ENCODE assay signal across 15 cellular contexts in genomic region chr1:97033949-97034348, GRCh38.
A peak's percentile ranks its signal among the peaks of the same experiment; 100 is the strongest.
DNase-seq lines count a peak whose midpoint lies in the region; ATAC-seq and TF ChIP-seq lines count a peak whose summit lies in the region.
"Had no signal": no experiment of that assay in that cellular context is flagged by ENCODE, and none has a peak within 500 bp of the region (broad histone marks: within the 10 kb centered on the region; RNA-seq: fewer than 3 reads in every experiment).

No MANE protein-coding gene starts in this region.

- no peak overlapping the region for H3K27ac ChIP-seq in osteoblast (ENCODE audit: low read depth, low read length)
- H3K27ac ChIP-seq: 22Rv1; BLaER1 treated with 17β-estradiol and CSF1 and Interleukin-3, amounts not matched to agents 10 nM and 100 nM had no signal

- no peak overlapping the region for H3K4me3 Mint-ChIP-seq in activated CD8-positive, alpha-beta T cell treated with anti-CD3 and anti-CD28 coated beads for 36 hours
- no peak overlapping the region for H3K4me3 Mint-ChIP-seq in activated CD8-positive, alpha-beta T cell treated with anti-CD3 and anti-CD28 coated beads, Interleukin-2, amount 10 ng/mL, durations not matched to agents 7 days and 5 days
- H3K4me3 Mint-ChIP-seq in nephron progenitor cell, result no peak overlapping the region
- H3K4me3 Mint-ChIP-seq: CD4-positive, CD25-positive, alpha-beta regulatory T cell; GM23338 had no signal

- POLR2A ChIA-PET in activated CD8-positive, alpha-beta T cell treated with anti-CD3 and anti-CD28 coated beads for 36 hours (lab: Charles Lee), result no interaction called here
- POLR2A ChIA-PET in activated CD8-positive, alpha-beta T cell treated with anti-CD3 and anti-CD28 coated beads, Interleukin-2, amount 10 ng/mL, durations not matched to agents 7 days and 5 days (lab: Charles Lee), result no interaction called here

- no peak overlapping the region for H3K4me3 ChIP-seq in osteoblast (ENCODE audit: insufficient read depth, low read length)
- H3K4me3 ChIP-seq: BLaER1 treated with 17β-estradiol and CSF1 and Interleukin-3, amounts not matched to agents 10 nM and 100 nM; GM23338 had no signal

- H3K27me3 Mint-ChIP-seq in activated CD8-positive, alpha-beta T cell treated with anti-CD3 and anti-CD28 coated beads for 36 hours, result peaks cover 3% of the 10 kb centered on the region
- H3K27me3 Mint-ChIP-seq in activated CD8-positive, alpha-beta T cell treated with anti-CD3 and anti-CD28 coated beads, Interleukin-2, amount 10 ng/mL, durations not matched to agents 7 days and 5 days (ENCODE audit: low read depth), result no peaks in the 10 kb centered on the region
- peaks cover 5% of the 10 kb centered on the region for H3K27me3 Mint-ChIP-seq in nephron progenitor cell (ENCODE audit: low read depth, poor library complexity)
- H3K27me3 Mint-ChIP-seq: CD4-positive, CD25-positive, alpha-beta regulatory T cell had no signal

- no peaks in the 10 kb centered on the region for H3K36me3 ChIP-seq in osteoblast (ENCODE audit: insufficient read depth, low read length)
- H3K36me3 ChIP-seq: BLaER1 treated with 17β-estradiol and CSF1 and Interleukin-3, amounts not matched to agents 10 nM and 100 nM had no signal

- peak overlapping the region; percentile 67 for H2AFZ ChIP-seq in osteoblast (ENCODE audit: low read length)
- H2AFZ ChIP-seq: GM23338 had no signal

- ATAC-seq in activated CD8-positive, alpha-beta T cell treated with anti-CD3 and anti-CD28 coated beads for 36 hours, result no peak
- no peak for ATAC-seq in activated CD8-positive, alpha-beta T cell treated with anti-CD3 and anti-CD28 coated beads, Interleukin-2, amount 10 ng/mL, durations not matched to agents 7 days and 5 days
- ATAC-seq: GM23338 had no signal

- no peaks in the 10 kb centered on the region for H3K9me3 ChIP-seq in osteoblast (ENCODE audit: low read depth, low read length)

- no peaks in the 10 kb centered on the region for H3K36me3 Mint-ChIP-seq in activated CD8-positive, alpha-beta T cell treated with anti-CD3 and anti-CD28 coated beads for 36 hours (ENCODE audit: low read depth)
- H3K36me3 Mint-ChIP-seq in activated CD8-positive, alpha-beta T cell treated with anti-CD3 and anti-CD28 coated beads, Interleukin-2, amount 10 ng/mL, durations not matched to agents 7 days and 5 days (ENCODE audit: low read depth), result no peaks in the 10 kb centered on the region
- H3K36me3 Mint-ChIP-seq in nephron progenitor cell (ENCODE audit: low read depth), result no peaks in the 10 kb centered on the region
- H3K36me3 Mint-ChIP-seq: CD4-positive, CD25-positive, alpha-beta regulatory T cell had no signal

- TF ChIP-seq CTCF in activated CD8-positive, alpha-beta T cell treated with anti-CD3 and anti-CD28 coated beads for 36 hours (IDR thresholded peaks at IDR 0.05), result no peak
- no peak for TF ChIP-seq CTCF in osteoblast (IDR thresholded peaks at IDR 0.05; ENCODE audit: extremely low read depth, low read depth, low read length)
- no peak for TF ChIP-seq CTCF in nephron progenitor cell (IDR thresholded peaks at IDR 0.05)

- H4K20me1 ChIP-seq in osteoblast (ENCODE audit: insufficient read depth, low read length), result no peaks in the 10 kb centered on the region
- H4K20me1 ChIP-seq: BLaER1 treated with 17β-estradiol and CSF1 and Interleukin-3, amounts not matched to agents 10 nM and 100 nM had no signal

- intact Hi-C loops in activated CD8-positive, alpha-beta T cell treated with anti-CD3 and anti-CD28 coated beads for 36 hours (cut with micrococcal nuclease), result no loop called here

- H3K9me3 Mint-ChIP-seq in activated CD8-positive, alpha-beta T cell treated with anti-CD3 and anti-CD28 coated beads for 36 hours, result no peaks in the 10 kb centered on the region
- peaks cover 4% of the 10 kb centered on the region for H3K9me3 Mint-ChIP-seq in activated CD8-positive, alpha-beta T cell treated with anti-CD3 and anti-CD28 coated beads, Interleukin-2, amount 10 ng/mL, durations not matched to agents 7 days and 5 days (ENCODE audit: insufficient read depth)
- peaks cover 11% of the 10 kb centered on the region for H3K9me3 Mint-ChIP-seq in nephron progenitor cell

- H3K27me3 ChIP-seq in osteoblast (ENCODE audit: insufficient read depth, low read length), result no peaks in the 10 kb centered on the region
- H3K27me3 ChIP-seq: BLaER1 treated with 17β-estradiol and CSF1 and Interleukin-3, amounts not matched to agents 10 nM and 100 nM had no signal

- no peaks in the 10 kb centered on the region for H3K4me1 Mint-ChIP-seq in activated CD8-positive, alpha-beta T cell treated with anti-CD3 and anti-CD28 coated beads for 36 hours (ENCODE audit: low read depth)
- H3K4me1 Mint-ChIP-seq in activated CD8-positive, alpha-beta T cell treated with anti-CD3 and anti-CD28 coated beads, Interleukin-2, amount 10 ng/mL, durations not matched to agents 7 days and 5 days (ENCODE audit: low read depth), result no peaks in the 10 kb centered on the region
- no peaks in the 10 kb centered on the region for H3K4me1 Mint-ChIP-seq in nephron progenitor cell
- H3K4me1 Mint-ChIP-seq: CD4-positive, CD25-positive, alpha-beta regulatory T cell; GM23338 had no signal

- CTCF ChIA-PET in activated CD8-positive, alpha-beta T cell treated with anti-CD3 and anti-CD28 coated beads for 36 hours (lab: Charles Lee), result no interaction called here
- CTCF ChIA-PET in activated CD8-positive, alpha-beta T cell treated with anti-CD3 and anti-CD28 coated beads, Interleukin-2, amount 10 ng/mL, durations not matched to agents 7 days and 5 days (lab: Charles Lee), result no interaction called here

- no peaks in the 10 kb centered on the region for H3K79me2 ChIP-seq in osteoblast (ENCODE audit: insufficient read depth, low read length)

- DNase-seq in activated CD8-positive, alpha-beta T cell treated with anti-CD3 and anti-CD28 coated beads for 36 hours, result peak; percentile 9
- DNase-seq in activated CD8-positive, alpha-beta T cell treated with anti-CD3 and anti-CD28 coated beads, Interleukin-2, amount 10 ng/mL, durations not matched to agents 7 days and 5 days, result no peak
- DNase-seq in amniotic epithelial cell (ENCODE audit: low read depth) (peak; percentile 5), osteoblast (ENCODE audit: insufficient read length, low spot score, missing footprints) (no peak), nephron progenitor cell (no peak), anterior cingulate cortex (lab: John Stamatoyannopoulos, UW) (no peak)
- no peak for DNase-seq in activated CD8-positive, alpha-beta memory T cell treated with anti-CD3 and anti-CD28 coated beads for 24 hours
- DNase-seq: AML-193; CD4-positive, CD25-positive, alpha-beta regulatory T cell; DMS53; GF-D8; H7 had no signal

- no peak overlapping the region for H3K4me2 ChIP-seq in osteoblast (ENCODE audit: insufficient read depth, low read length)
- H3K4me2 ChIP-seq: BLaER1 treated with 17β-estradiol and CSF1 and Interleukin-3, amounts not matched to agents 10 nM and 100 nM; GM23338 had no signal

- H3K27ac Mint-ChIP-seq in activated CD8-positive, alpha-beta T cell treated with anti-CD3 and anti-CD28 coated beads for 36 hours, result no peak overlapping the region
- H3K27ac Mint-ChIP-seq in activated CD8-positive, alpha-beta T cell treated with anti-CD3 and anti-CD28 coated beads, Interleukin-2, amount 10 ng/mL, durations not matched to agents 7 days and 5 days, result no peak overlapping the region
- H3K27ac Mint-ChIP-seq in nephron progenitor cell, result no peak overlapping the region
- H3K27ac Mint-ChIP-seq: CD4-positive, CD25-positive, alpha-beta regulatory T cell; GM23338 had no signal

- no peaks in the 10 kb centered on the region for H3K4me1 ChIP-seq in osteoblast (ENCODE audit: insufficient read depth, low read length)
- H3K4me1 ChIP-seq: BLaER1 treated with 17β-estradiol and CSF1 and Interleukin-3, amounts not matched to agents 10 nM and 100 nM had no signal

Comparison
In these comparisons a context has a peak if more than half of its experiments do, and no peak if none do; other contexts are left out.
1. DNase-seq: peak in activated CD8-positive, alpha-beta T cell treated with anti-CD3 and anti-CD28 coated beads for 36 hours (single experiment) and amniotic epithelial cell (single experiment); none in activated CD8-positive, alpha-beta T cell treated with anti-CD3 and anti-CD28 coated beads, Interleukin-2, amount 10 ng/mL, durations not matched to agents 7 days and 5 days (single experiment), osteoblast (single experiment), nephron progenitor cell (single experiment), anterior cingulate cortex (0 of 58) and activated CD8-positive, alpha-beta memory T cell treated with anti-CD3 and anti-CD28 coated beads for 24 hours (single experiment).